Comparison of ENCODE assay signal across 1 cellular context in genomic region chr17:72715906-72716572, GRCh38.
A peak's percentile ranks its signal among the peaks of the same experiment; 100 is the strongest.
TF ChIP-seq lines count a peak whose summit lies in the region.

No MANE protein-coding gene starts in this region.

TF ChIP-seq in SK-N-SH, 30 proteins besides CTCF, POLR2A, EP300 and RAD21 (continued from another document):
- peak; percentile 70; the same call in 1 of the 2 replicates for TF ChIP-seq ZBTB33 (IDR thresholded peaks at IDR 0.05; ENCODE audit: borderline replicate concordance, low read depth)
- TF ChIP-seq EZH2phosphoT487 (IDR thresholded peaks at IDR 0.05; ENCODE audit: borderline replicate concordance, low read depth): no peak
- peak; percentile 91 for TF ChIP-seq NFIC (IDR thresholded peaks at IDR 0.05; ENCODE audit: borderline replicate concordance)
